Comparison of ENCODE assay signal across 11 cellular contexts in the genomic region with DNA sequence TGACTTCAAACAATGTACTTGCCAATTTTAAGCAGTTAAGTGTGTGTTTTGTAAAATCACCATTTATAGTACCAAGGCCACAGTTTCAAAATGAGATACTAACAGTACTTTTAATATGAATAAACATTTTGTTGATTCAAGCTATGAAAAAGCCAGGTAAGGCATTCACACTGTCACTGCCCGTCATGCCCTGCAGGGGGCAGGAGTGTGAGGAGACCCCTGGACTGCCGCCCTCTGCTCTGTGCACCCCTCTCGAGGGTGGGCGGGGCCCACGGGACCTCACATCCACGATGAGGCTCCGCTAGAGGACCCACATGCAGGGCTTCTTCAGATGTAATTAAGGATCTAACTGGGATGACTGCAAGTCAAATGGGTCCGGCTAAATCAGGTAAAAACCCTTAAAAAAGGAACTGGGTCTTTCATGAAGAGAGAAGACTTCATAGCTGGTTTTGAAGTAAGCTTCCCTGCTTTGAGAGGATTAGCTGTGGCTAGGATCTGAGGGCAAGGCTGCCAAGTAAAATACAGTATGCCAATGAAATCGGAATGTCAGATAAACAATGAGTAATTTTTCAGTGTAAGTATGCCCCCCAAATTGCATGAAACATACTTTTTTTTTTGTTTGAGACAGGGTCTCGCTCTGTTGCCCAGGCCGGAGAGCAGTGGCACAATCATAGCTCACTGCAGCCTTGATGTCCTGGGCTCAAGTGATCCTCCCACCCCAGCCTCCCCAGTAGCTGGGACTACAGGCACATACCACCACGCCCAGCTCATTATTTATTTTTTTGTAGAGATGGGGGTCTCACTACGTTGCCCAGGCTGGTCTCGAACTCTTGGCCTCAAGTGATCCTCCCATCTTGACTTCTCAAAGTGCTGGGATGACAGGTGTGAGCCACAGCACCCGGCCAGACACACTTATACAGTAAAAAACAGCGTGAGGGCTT. TPM values are rescaled to one million over a fixed set of nuclear protein-coding genes. Genes with fewer than 3 reads are reported as not detected.
DNase-seq lines count a peak whose midpoint lies in the region; ATAC-seq, FAIRE-seq and TF ChIP-seq lines count a peak whose summit lies in the region.
"Had no signal": no experiment of that assay in that cellular context is flagged by ENCODE, and none has a peak within 500 bp of the region (broad histone marks: within the 10 kb centered on the region; RNA-seq: fewer than 3 reads in every experiment).

No MANE protein-coding gene starts in this region.

- no peak overlapping the region for H3K4me3 Mint-ChIP-seq in CD4-positive, alpha-beta T cell

- peaks cover 36% of the 10 kb centered on the region for H3K79me2 ChIP-seq in mesendoderm (ENCODE audit: control insufficient read depth, insufficient read depth, low read length)

- peak; percentile 78 for ATAC-seq in CD4-positive, alpha-beta T cell (ENCODE audit: poor library complexity)
- no peak for ATAC-seq in HG02759 (IDR thresholded peaks at IDR 0.05; ENCODE audit: unreplicated experiment)

- no peak for FAIRE-seq in GM19239 (lab: Jason Lieb, UNC)
- FAIRE-seq: colon had no signal

- peaks cover 28% of the 10 kb centered on the region for H3K79me1 ChIP-seq in mesendoderm (ENCODE audit: low read length)

- H2BK5ac ChIP-seq in mesendoderm (ENCODE audit: low read length): no peak overlapping the region

- no CpG with 5 or more reads among the region's 16 CpGs for WGBS in mesendoderm (ENCODE audit: extremely low coverage, insufficient coverage, low lambda C conversion rate)
- WGBS in tibial nerve, 2 donors: 67 to 68% methylated on average over 16 of the region's 16 CpGs

- H2BK120ac ChIP-seq in mesendoderm (ENCODE audit: low read depth, low read length): no peak overlapping the region

- TF ChIP-seq POLR2A in tibial nerve (IDR thresholded peaks at IDR 0.05): no peak

- H3K4me3 ChIP-seq in astrocyte of the cerebellum (ENCODE audit: low read depth, low read length): no peak overlapping the region
- H3K4me3 ChIP-seq in mesendoderm (ENCODE audit: low read length): no peak overlapping the region
- no peak overlapping the region for H3K4me3 ChIP-seq in tibial nerve

- H3K4ac ChIP-seq in mesendoderm (ENCODE audit: low read depth, low read length): no peak overlapping the region

- H3K27me3 ChIP-seq in CD4-positive, alpha-beta T cell (ENCODE audit: control insufficient read depth, insufficient read depth, low read length): no peaks in the 10 kb centered on the region
- H3K27me3 ChIP-seq in mesendoderm (ENCODE audit: insufficient read depth, low read length, poor library complexity) (no peaks in the 10 kb centered on the region), tibial nerve (no peaks in the 10 kb centered on the region)

- H3K36me3 ChIP-seq in mesendoderm (ENCODE audit: control insufficient read depth, insufficient read depth, low read length): peaks cover 40% of the 10 kb centered on the region
- peaks cover 7 to 99% (median 57%) of the 10 kb centered on the region in 3 donors for H3K36me3 ChIP-seq in tibial nerve

- TF ChIP-seq EP300 in tibial nerve (IDR thresholded peaks at IDR 0.05): no peak

- no peak overlapping the region for H3K56ac ChIP-seq in mesendoderm (ENCODE audit: low read length)

- no peaks in the 10 kb centered on the region for H3K9me3 ChIP-seq in CD4-positive, alpha-beta T cell (ENCODE audit: control insufficient read depth, low read length)
- H3K9me3 ChIP-seq in tibial nerve: no peaks in the 10 kb centered on the region

- H3K9ac ChIP-seq in mesendoderm (ENCODE audit: low read length): no peak overlapping the region

- intact Hi-C loops in CD4-positive, alpha-beta T cell (cut with DNase I, micrococcal nuclease): no loop called here

- POLR2A ChIA-PET in CD4-positive, alpha-beta T cell (lab: Charles Lee): interaction anchor here (1.8 kb wide), 1 partner anchor 11 kb away, joined by 10 read pairs; no protein-coding TSS in a partner anchor

- no peak overlapping the region for H3K18ac ChIP-seq in mesendoderm (ENCODE audit: low read length)

- H3K4me2 ChIP-seq in mesendoderm (ENCODE audit: low read length): no peak overlapping the region

- in situ Hi-C loops in astrocyte of the cerebellum (cut with HindIII; ENCODE audit: low sequenced_read_pairs): no loop called here

- CTCF ChIA-PET in CD4-positive, alpha-beta T cell (lab: Charles Lee): interaction anchor here (0.9 to 2.3 kb wide), 11 partner anchors 9 to 101 kb away, joined by 3 to 21 read pairs (median 7); a partner anchor contains a TSS

- H3K9me3 Mint-ChIP-seq in CD4-positive, alpha-beta T cell: no peaks in the 10 kb centered on the region

- no peak overlapping the region for H4K5ac ChIP-seq in mesendoderm (ENCODE audit: low read length)

- H3K36me3 Mint-ChIP-seq in CD4-positive, alpha-beta T cell (ENCODE audit: low read depth): peaks cover 94% of the 10 kb centered on the region

- no peak overlapping the region for H3K27ac ChIP-seq in CD4-positive, alpha-beta T cell (ENCODE audit: low read depth, low read length)
- no peak overlapping the region for H3K27ac ChIP-seq in mesendoderm (ENCODE audit: low read depth, low read length)
- no peak overlapping the region for H3K27ac ChIP-seq in tibial nerve

- H3K23ac ChIP-seq in mesendoderm (ENCODE audit: low read length): no peak overlapping the region

- H2AK5ac ChIP-seq in mesendoderm (ENCODE audit: low read length): no peak overlapping the region

- no peaks in the 10 kb centered on the region for H3K4me1 ChIP-seq in mesendoderm (ENCODE audit: control insufficient read depth, low read depth, low read length)
- peaks cover 0 to 10% (median 0%) of the 10 kb centered on the region in 4 donors for H3K4me1 ChIP-seq in tibial nerve

- peaks cover 34% of the 10 kb centered on the region for H3K4me1 Mint-ChIP-seq in CD4-positive, alpha-beta T cell (ENCODE audit: low read depth)

- H2BK15ac ChIP-seq in mesendoderm (replicated peaks; ENCODE audit: low read depth): no peak overlapping the region

- no peaks in the 10 kb centered on the region for H3K27me3 Mint-ChIP-seq in CD4-positive, alpha-beta T cell

- peak in 2 of 10 experiments; percentile 31 to 37 for DNase-seq in CD4-positive, alpha-beta T cell
- DNase-seq in HuH-7 (ENCODE audit: low spot score) (peak; percentile 65), astrocyte of the cerebellum (ENCODE audit: low read depth) (no peak), mesendoderm (peak; percentile 42), tibial nerve (ENCODE audit: low spot score in 2 of 2) (no peak), GM19239 (ENCODE audit: insufficient read length, low spot score) (no peak), MV-4-11 (lab: John Stamatoyannopoulos, UW) (no peak)
- DNase-seq: NCI-H69; stimulated activated CD4-positive, alpha-beta T cell treated with anti-CD3 and anti-CD28 coated beads, Interleukin-2, amount 100 ng/mL, for 24 hours had no signal

- TF ChIP-seq CTCF in CD4-positive, alpha-beta T cell (IDR thresholded peaks at IDR 0.05): peak; percentile 55
- TF ChIP-seq CTCF in astrocyte of the cerebellum (IDR thresholded peaks at IDR 0.05; ENCODE audit: low read depth, low read length, missing control alignments) (peak; percentile 41), tibial nerve (IDR thresholded peaks at IDR 0.05) (peak in 2 of 5 experiments; percentile 26 to 38)

- H4K8ac ChIP-seq in mesendoderm (ENCODE audit: low read depth, low read length): no peak overlapping the region

- H3K27ac Mint-ChIP-seq in CD4-positive, alpha-beta T cell: peak overlapping the region; percentile 43

RNA-seq across cellular contexts. Expression of a gene that starts 18.7 kb away (rescaled TPM):
- 10 to 100 TPM; 51.9 to 54.3 TPM for total RNA-seq in CD4-positive, alpha-beta T cell
- polyA plus RNA-seq in mesendoderm (2013, experiment 1 of 2): 37.6 TPM
- polyA plus RNA-seq in mesendoderm (2013, experiment 2 of 2): 38.2 TPM
- 10 to 100 TPM; 64.5 to 89.7 (median 78.9) TPM for total RNA-seq in tibial nerve

RNA-seq across cellular contexts. Expression of a gene that starts 30.3 kb away (rescaled TPM):
- total RNA-seq in CD4-positive, alpha-beta T cell: 10 to 100 TPM; 39.6 to 46.1 TPM
- 34.7 TPM for polyA plus RNA-seq in mesendoderm (2013, experiment 1 of 2)
- 34.4 TPM for polyA plus RNA-seq in mesendoderm (2013, experiment 2 of 2)
- total RNA-seq in tibial nerve: 10 to 100 TPM; 23.4 to 33.4 (median 29.7) TPM

RNA-seq across cellular contexts. Expression of a gene that starts 44.9 kb away (rescaled TPM):
- 1 to 10 TPM; 3.5 to 5.5 TPM for total RNA-seq in CD4-positive, alpha-beta T cell
- polyA plus RNA-seq in mesendoderm (2013, experiment 1 of 2): 11.4 TPM
- polyA plus RNA-seq in mesendoderm (2013, experiment 2 of 2): 12.4 TPM
- 10 to 100 TPM in 1 of 4 donors, 1 to 10 TPM in 3; 3.9 to 13.5 (median 4.5) TPM for total RNA-seq in tibial nerve

RNA-seq across cellular contexts. Expression of a gene that starts 46.0 kb away (rescaled TPM):
- 1 to 10 TPM; 5.9 to 6.3 TPM for total RNA-seq in CD4-positive, alpha-beta T cell
- polyA plus RNA-seq in mesendoderm (2013, experiment 1 of 2): 5.1 TPM
- 4.8 TPM for polyA plus RNA-seq in mesendoderm (2013, experiment 2 of 2)
- 10 to 100 TPM in 3 of 4 donors, 1 to 10 TPM in 1; 9.8 to 25.1 (median 16.2) TPM for total RNA-seq in tibial nerve

Comparison
In these comparisons a context has a peak if more than half of its experiments do, and no peak if none do; other contexts are left out.
1. DNase-seq: peak in HuH-7 (single experiment) and mesendoderm (single experiment); none in astrocyte of the cerebellum (single experiment), tibial nerve (0 of 2), GM19239 (single experiment) and MV-4-11 (single experiment).